ENCODE assay signal across 8 cellular contexts in the genomic region with DNA sequence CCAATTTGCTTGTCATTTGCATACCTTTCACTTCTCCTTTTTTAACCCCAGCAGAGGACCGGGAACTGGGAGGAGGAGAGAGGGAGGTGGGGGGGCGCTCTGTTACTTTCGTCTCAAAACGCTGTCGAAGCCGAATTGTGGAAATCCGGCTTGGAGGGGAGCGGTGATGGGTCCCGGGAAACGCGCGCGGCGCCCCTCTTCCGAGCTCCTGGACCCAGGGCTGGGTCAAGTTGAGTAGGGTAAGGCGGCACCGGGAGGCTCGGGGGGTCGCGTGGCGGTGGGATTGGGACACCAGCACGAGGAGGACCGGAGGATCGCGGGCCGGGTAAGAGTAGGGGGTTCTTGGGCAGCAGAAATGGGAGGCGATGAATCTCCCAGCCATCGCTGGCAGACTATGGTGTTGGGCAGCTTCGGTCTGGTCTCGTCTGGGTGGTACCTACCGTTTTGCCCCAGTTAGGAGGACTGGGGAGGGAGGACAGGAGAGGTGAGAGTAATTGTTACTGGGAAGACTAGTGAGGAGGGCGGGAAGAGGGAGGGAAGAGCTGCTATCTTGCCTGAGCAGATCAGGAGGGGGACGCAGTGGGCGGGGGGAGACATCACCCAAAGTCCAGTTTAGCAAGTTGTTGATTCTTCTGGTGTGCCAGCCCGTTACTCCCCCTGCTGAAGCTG. TPM values are rescaled to one million over a fixed set of nuclear protein-coding genes. Genes with fewer than 3 reads are reported as not detected.
DNase-seq lines count a peak whose midpoint lies in the region; ATAC-seq and TF ChIP-seq lines count a peak whose summit lies in the region.

No MANE protein-coding gene starts in this region.

- H3K27me3 ChIP-seq in Panc1 (ENCODE audit: control insufficient read depth, insufficient read depth, low read length) = peaks cover 55% of the 10 kb centered on the region
- H3K27me3 ChIP-seq in esophagus (ENCODE audit: control insufficient read depth in 1 of 2, insufficient read depth in 2 of 2, low read length in 2 of 2) = peaks cover 1 to 18% of the 10 kb centered on the region in 2 donors

- H3K4me3 ChIP-seq in Panc1 (ENCODE audit: low read depth in 2 of 2, low read length in 2 of 2) (peak overlapping the region; percentile 42 to 80), esophagus (ENCODE audit: low read depth in 1 of 2, low read length in 2 of 2) (peak overlapping the region; percentile 22 to 51)

- H3K9me3 ChIP-seq in Panc1 (ENCODE audit: control insufficient read depth, insufficient read depth, low read depth, low read length) (no peaks in the 10 kb centered on the region), esophagus (ENCODE audit: control insufficient read depth in 2 of 2, insufficient read depth in 1 of 2, low read depth in 1 of 2, low read length in 1 of 2) (no peaks in the 10 kb centered on the region)

- H3K36me3 ChIP-seq in Panc1 (ENCODE audit: control insufficient read depth, insufficient read depth, low read length) (no peaks in the 10 kb centered on the region), esophagus (ENCODE audit: control insufficient read depth in 2 of 2, insufficient read depth in 2 of 2, low read length in 1 of 2) (no peaks in the 10 kb centered on the region)

- H3K27me3 Mint-ChIP-seq in activated CD4-positive, alpha-beta T cell treated with anti-CD3 and anti-CD28 coated beads, Interleukin-2, amount 10 ng/mL, durations not matched to agents 24 days and 14 days = peaks cover 86% of the 10 kb centered on the region
- peaks cover 93% of the 10 kb centered on the region for H3K27me3 Mint-ChIP-seq in nephron (ENCODE audit: low read depth)

- in situ Hi-C loops in Panc1 (cut with HindIII; ENCODE audit: low pct_unique_long_range_greater_than_20kb, low sequenced_read_pairs) = no loop called here

- peak overlapping the region; percentile 92 for H3K4me3 Mint-ChIP-seq in activated CD4-positive, alpha-beta T cell treated with anti-CD3 and anti-CD28 coated beads, Interleukin-2, amount 10 ng/mL, durations not matched to agents 24 days and 14 days
- peak overlapping the region; percentile 89 to 97 (median 93) for H3K4me3 Mint-ChIP-seq in nephron

- H3K4me1 Mint-ChIP-seq in activated CD4-positive, alpha-beta T cell treated with anti-CD3 and anti-CD28 coated beads, Interleukin-2, amount 10 ng/mL, durations not matched to agents 24 days and 14 days = peaks cover 29% of the 10 kb centered on the region
- peaks cover 49% of the 10 kb centered on the region for H3K4me1 Mint-ChIP-seq in nephron

- H3K27ac ChIP-seq in Panc1 (ENCODE audit: low read length) (no peak overlapping the region), esophagus (ENCODE audit: low read depth in 2 of 2, low read length in 1 of 2) (no peak overlapping the region)

- H3K27ac Mint-ChIP-seq in activated CD4-positive, alpha-beta T cell treated with anti-CD3 and anti-CD28 coated beads, Interleukin-2, amount 10 ng/mL, durations not matched to agents 24 days and 14 days = no peak overlapping the region
- peak overlapping the region; percentile 25 to 86 (median 41) for H3K27ac Mint-ChIP-seq in nephron

- ATAC-seq in Panc1 (no peak), GM19397 (IDR thresholded peaks at IDR 0.05; ENCODE audit: unreplicated experiment) (no peak), GM21381 (IDR thresholded peaks at IDR 0.05; ENCODE audit: unreplicated experiment) (no peak)

- TF ChIP-seq CTCF in Panc1 (IDR thresholded peaks at IDR 0.05) (no peak), nephron (IDR thresholded peaks at IDR 0.05; ENCODE audit: unreplicated experiment in 3 of 3) (no peak)

- H3K9me3 Mint-ChIP-seq in activated CD4-positive, alpha-beta T cell treated with anti-CD3 and anti-CD28 coated beads, Interleukin-2, amount 10 ng/mL, durations not matched to agents 24 days and 14 days = peaks cover 15% of the 10 kb centered on the region
- H3K9me3 Mint-ChIP-seq in nephron = no peaks in the 10 kb centered on the region

- POLR2A ChIA-PET in Panc1 (lab: Charles Lee) = interaction anchor here (0.6 kb wide), 1 partner anchor 249 kb away, joined by 3 read pairs; no protein-coding TSS in a partner anchor

- peaks cover 8% of the 10 kb centered on the region for H3K36me3 Mint-ChIP-seq in activated CD4-positive, alpha-beta T cell treated with anti-CD3 and anti-CD28 coated beads, Interleukin-2, amount 10 ng/mL, durations not matched to agents 24 days and 14 days (ENCODE audit: low read depth)
- H3K36me3 Mint-ChIP-seq in nephron (ENCODE audit: low read depth) = no peaks in the 10 kb centered on the region

- H3K4me1 ChIP-seq in Panc1 (ENCODE audit: control insufficient read depth, insufficient read depth, low read length) = peaks cover 8% of the 10 kb centered on the region
- H3K4me1 ChIP-seq in esophagus (ENCODE audit: control insufficient read depth in 2 of 2, insufficient read depth in 2 of 2, low read length in 1 of 2) = peaks cover 4 to 9% of the 10 kb centered on the region in 2 donors

- 2% methylated on average over 35 of the region's 35 CpGs for WGBS in esophagus, 2 donors

- intact Hi-C loops in activated CD4-positive, alpha-beta T cell treated with anti-CD3 and anti-CD28 coated beads, Interleukin-2, amount 10 ng/mL, durations not matched to agents 24 days and 14 days (cut with micrococcal nuclease) = loop anchor here (5.0 kb wide), 1 partner anchor 198 kb away; no protein-coding TSS in a partner anchor
- intact Hi-C loops in Panc1 (cut with micrococcal nuclease; ENCODE audit: unreplicated experiment) = no loop called here

- DNase-seq in activated CD4-positive, alpha-beta T cell treated with anti-CD3 and anti-CD28 coated beads, Interleukin-2, amount 10 ng/mL, durations not matched to agents 24 days and 14 days = no peak
- no peak for DNase-seq in activated CD4-positive, alpha-beta T cell treated with anti-CD3 and anti-CD28 coated beads, Interleukin-2, amount 50 U/mL, for 1 hour
- DNase-seq in Panc1 (ENCODE audit: low read depth, low spot score) (no peak), occipital lobe (lab: John Stamatoyannopoulos, UW) (no peak)

- no TSS peak for BruUV-seq in Panc1 (replicated peaks; lab: Mats Ljungman, UMichigan)

- CTCF ChIA-PET in Panc1 (lab: Charles Lee) = interaction anchor here (0.6 kb wide), 2 partner anchors 56 to 225 kb away, joined by 3 to 5 read pairs; no protein-coding TSS in a partner anchor

RNA-seq across cellular contexts. Expression of gene PROX1, which starts 1.4 kb away (rescaled TPM):
- total RNA-seq in activated CD4-positive, alpha-beta T cell treated with anti-CD3 and anti-CD28 coated beads, Interleukin-2, amount 10 ng/mL, durations not matched to agents 24 days and 14 days = not detected in 2 replicates
- total RNA-seq in Panc1 (2021; ENCODE audit: unreplicated experiment) (0.13 TPM), occipital lobe (14.8 TPM)
- not detected for polyA plus RNA-seq in Panc1 (2012; ENCODE audit: insufficient read length)
- under 1 TPM; 0.18 to 0.26 TPM for polyA plus RNA-seq in esophagus

Comparison
In these comparisons a context has a peak if more than half of its experiments do, and no peak if none do; other contexts are left out.
1. RNA of gene PROX1, which starts 1.4 kb away (total RNA-seq): 14.8 TPM in occipital lobe (single experiment); 0.13 TPM in Panc1 (single experiment) and not detected in activated CD4-positive, alpha-beta T cell treated with anti-CD3 and anti-CD28 coated beads, Interleukin-2, amount 10 ng/mL, durations not matched to agents 24 days and 14 days; every median in the first group is over 10 times any median in the second.